1 cellular context compared by ENCODE assay signal in genomic region chr17:57536289-57536688, GRCh38.
TF ChIP-seq lines count a peak whose summit lies in the region.

No MANE protein-coding gene starts in this region.

TF ChIP-seq in A549, 52 proteins besides CTCF, POLR2A, EP300 and RAD21 (continued from another document):
- TF ChIP-seq MAFK (IDR thresholded peaks at IDR 0.05; ENCODE audit: partially characterized antibody), result no peak
